ENCODE assay signal across 16 cellular contexts in the genomic region with DNA sequence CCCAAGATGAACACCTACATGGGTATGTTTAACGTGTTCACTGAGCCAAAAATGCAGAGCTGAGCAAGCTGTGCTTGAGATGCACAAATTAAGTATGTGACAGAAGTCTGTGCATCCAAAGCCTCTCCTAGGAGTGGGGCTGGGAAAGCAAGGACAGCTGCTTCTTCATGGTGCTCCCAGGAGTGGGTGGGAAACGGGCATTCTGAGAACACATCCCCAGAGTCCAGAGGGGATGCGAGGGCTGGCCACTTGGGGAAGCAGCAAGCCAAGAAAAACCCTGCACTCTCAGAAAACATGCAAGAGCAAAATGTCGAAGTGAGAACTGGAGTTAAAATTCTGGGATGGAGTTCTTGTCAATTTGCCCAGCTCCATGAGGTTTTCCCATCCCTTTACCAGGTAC.
DNase-seq lines count a peak whose midpoint lies in the region; ATAC-seq and TF ChIP-seq lines count a peak whose summit lies in the region.
"Had no signal": no experiment of that assay in that cellular context is flagged by ENCODE, and none has a peak within 500 bp of the region (broad histone marks: within the 10 kb centered on the region; RNA-seq: fewer than 3 reads in every experiment).

No MANE protein-coding gene starts in this region.

- H3K36me3 ChIP-seq in fibroblast of lung (ENCODE audit: control insufficient read depth, insufficient read depth, low read length) = no peaks in the 10 kb centered on the region
- H3K36me3 ChIP-seq in tibial nerve = no peaks in the 10 kb centered on the region
- H3K36me3 ChIP-seq: cardiac muscle cell had no signal

- H3K9me3 ChIP-seq in fibroblast of lung (ENCODE audit: control insufficient read depth, insufficient read depth, low read depth, low read length) = no peaks in the 10 kb centered on the region
- no peaks in the 10 kb centered on the region for H3K9me3 ChIP-seq in tibial nerve

- no peaks in the 10 kb centered on the region for H4K20me1 ChIP-seq in fibroblast of lung (ENCODE audit: control insufficient read depth, extremely low read depth, insufficient read depth, low read length)

- ATAC-seq in GM21717 (IDR thresholded peaks at IDR 0.05; ENCODE audit: unreplicated experiment) = no peak
- no peak for ATAC-seq in GM18519 (IDR thresholded peaks at IDR 0.05; ENCODE audit: low FRiP score, unreplicated experiment)

- 41 to 65% methylated on average over 4 of the region's 4 CpGs for WGBS in tibial nerve, 2 donors

- H3K9ac ChIP-seq in fibroblast of lung (ENCODE audit: insufficient read depth, low read length) = no peak overlapping the region

- H3K36me3 Mint-ChIP-seq in nephron (ENCODE audit: low read depth) (no peaks in the 10 kb centered on the region), CD14-positive monocyte (no peaks in the 10 kb centered on the region)
- H3K36me3 Mint-ChIP-seq: CD4-positive, alpha-beta memory T cell; mesothelial cell of epicardium had no signal

- intact Hi-C loops in CD14-positive monocyte (cut with micrococcal nuclease) = no loop called here

- H3K27me3 Mint-ChIP-seq in nephron (ENCODE audit: low read depth) (no peaks in the 10 kb centered on the region), CD14-positive monocyte (ENCODE audit: low read depth in 3 of 3) (no peaks in the 10 kb centered on the region)
- H3K27me3 Mint-ChIP-seq: CD4-positive, alpha-beta memory T cell had no signal

- H3K4me1 ChIP-seq in fibroblast of lung (ENCODE audit: control insufficient read depth, extremely low read depth, insufficient read depth, low read length) = peaks cover 17% of the 10 kb centered on the region
- H3K4me1 ChIP-seq in tibial nerve = peaks cover 0 to 40% (median 2%) of the 10 kb centered on the region in 4 donors

- no peaks in the 10 kb centered on the region for H3K9me3 Mint-ChIP-seq in nephron
- H3K9me3 Mint-ChIP-seq in CD14-positive monocyte = peaks cover 0 to 5% (median 1%) of the 10 kb centered on the region in 7 donors
- H3K9me3 Mint-ChIP-seq: CD4-positive, alpha-beta memory T cell; mesothelial cell of epicardium had no signal

- H3K4me3 ChIP-seq in fibroblast of lung (replicated peaks in 1 of 4; ENCODE audit: control extremely low read depth in 1 of 4, insufficient read depth in 1 of 4, low read depth in 3 of 4, low read length in 4 of 4) (no peak overlapping the region), tibial nerve (no peak overlapping the region)
- H3K4me3 ChIP-seq: cardiac muscle cell had no signal

- H3K4me2 ChIP-seq in fibroblast of lung (ENCODE audit: extremely low read depth, insufficient read depth, low read length) = peak overlapping the region; percentile 68

- peaks cover 56% of the 10 kb centered on the region for H3K4me1 Mint-ChIP-seq in nephron
- no peaks in the 10 kb centered on the region for H3K4me1 Mint-ChIP-seq in CD14-positive monocyte
- H3K4me1 Mint-ChIP-seq: CD4-positive, alpha-beta memory T cell had no signal

- DNase-seq in fibroblast of lung (ENCODE audit: low read depth in 2 of 2) (no peak), tibial nerve (ENCODE audit: low spot score in 2 of 2) (no peak), CD14-positive monocyte (ENCODE audit: low spot score) (no peak)
- DNase-seq: CD4-positive, alpha-beta memory T cell; GDM1; NCI-H774; SHP77; stimulated activated CD4-positive, alpha-beta T cell treated with anti-CD3 and anti-CD28 coated beads, Interleukin-4, amount 100 ng/mL, for 4 hours; stimulated activated naive CD4-positive, alpha-beta T cell treated with Interleukin-2 at 50 U/mL for 16 hours had no signal

- H3K4me3 Mint-ChIP-seq in nephron (no peak overlapping the region), CD14-positive monocyte (no peak overlapping the region)
- H3K4me3 Mint-ChIP-seq: CD4-positive, alpha-beta memory T cell; mesothelial cell of epicardium had no signal

- TF ChIP-seq CTCF in fibroblast of lung (conservative IDR thresholded peaks at IDR 0.05 in 1 of 2, IDR thresholded peaks at IDR 0.05 in 1 of 2; ENCODE audit: low read depth in 1 of 2, low read length in 2 of 2) (peak in 1 of 2 donors; percentile 24), nephron (IDR thresholded peaks at IDR 0.05; ENCODE audit: unreplicated experiment in 3 of 3) (no peak), tibial nerve (IDR thresholded peaks at IDR 0.05) (no peak), CD14-positive monocyte (IDR thresholded peaks at IDR 0.05) (no peak)

- H3K79me2 ChIP-seq in fibroblast of lung (ENCODE audit: control insufficient read depth, insufficient read depth, low read length) = peaks cover 28% of the 10 kb centered on the region

- H3K27ac ChIP-seq in fibroblast of lung (ENCODE audit: insufficient read depth, low read length) = peak overlapping the region; percentile 9
- H3K27ac ChIP-seq in tibial nerve = peak overlapping the region in 3 of 4 donors; percentile 15 to 49 (median 36)
- H3K27ac ChIP-seq: cardiac muscle cell, epithelial cell of prostate had no signal

- no peak overlapping the region for H2AFZ ChIP-seq in fibroblast of lung (ENCODE audit: low read length)

- TF ChIP-seq POLR2A in Raji (IDR thresholded peaks at IDR 0.05; ENCODE audit: insufficient read depth, low read depth, low read length) (0 out of 2 replicates have a peak, but pooled peaks have one; percentile 7), tibial nerve (IDR thresholded peaks at IDR 0.05) (no peak)

- H3K27me3 ChIP-seq in fibroblast of lung (ENCODE audit: control insufficient read depth, insufficient read depth, low read length) = no peaks in the 10 kb centered on the region
- H3K27me3 ChIP-seq in tibial nerve = no peaks in the 10 kb centered on the region
- H3K27me3 ChIP-seq: cardiac muscle cell had no signal

- H3K27ac Mint-ChIP-seq in nephron (peak overlapping the region; percentile 74 to 90 (median 82)), CD14-positive monocyte (no peak overlapping the region)
- H3K27ac Mint-ChIP-seq: CD4-positive, alpha-beta memory T cell had no signal

- TF ChIP-seq EP300 in tibial nerve (IDR thresholded peaks at IDR 0.05) = no peak

Comparison
In these comparisons a context has a peak if more than half of its experiments do, and no peak if none do; other contexts are left out.
1. H3K27ac Mint-ChIP-seq: peak in nephron (3 of 3); none in CD14-positive monocyte (0 of 7).